In genomic region chr14:21999400-21999799, GRCh38 we compare ENCODE assay signal across 18 cellular contexts.
A peak's percentile ranks its signal among the peaks of the same experiment; 100 is the strongest.
DNase-seq lines count a peak whose midpoint lies in the region; ATAC-seq lines count a peak whose summit lies in the region.
"Had no signal": no experiment of that assay in that cellular context is flagged by ENCODE, and none has a peak within 500 bp of the region (broad histone marks: within the 10 kb centered on the region; RNA-seq: fewer than 3 reads in every experiment).

No MANE protein-coding gene starts in this region.

- H3K4me3 Mint-ChIP-seq in activated naive CD8-positive, alpha-beta T cell treated with anti-CD3 and anti-CD28 coated beads, Interleukin-2, amount 10 ng/mL, durations not matched to agents 7 days and 5 days: peak overlapping the region; percentile 96
- H3K4me3 Mint-ChIP-seq: mesothelial cell of epicardium had no signal

- H3K27ac Mint-ChIP-seq in activated naive CD8-positive, alpha-beta T cell treated with anti-CD3 and anti-CD28 coated beads, Interleukin-2, amount 10 ng/mL, durations not matched to agents 7 days and 5 days: no peak overlapping the region
- H3K27ac Mint-ChIP-seq: mesothelial cell of epicardium had no signal

- DNase-seq in NCI-H82 (lab: John Stamatoyannopoulos, UW) (peak; percentile 62), NCI-H82 treated with DMSO at 0.1 percent for 48 hours (lab: John Stamatoyannopoulos, UW; ENCODE audit: unreplicated experiment) (no peak), NCI-H446 (lab: John Stamatoyannopoulos, UW) (no peak), NCI-H748 (lab: John Stamatoyannopoulos, UW; ENCODE audit: unreplicated experiment) (no peak), GOT3 (lab: John Stamatoyannopoulos, UW) (no peak)
- peak; percentile 19 for DNase-seq in stimulated activated CD4-positive, alpha-beta T cell treated with anti-CD3 and anti-CD28 coated beads, Interleukin-1b, Interleukin-23, amount 100 ng/mL, for 48 hours
- DNase-seq in stimulated activated CD4-positive, alpha-beta T cell treated with anti-CD3 and anti-CD28 coated beads, Interleukin-12 subunit alpha, Interleukin-12 subunit beta, amount 100 ng/mL, for 4 hours: no peak
- DNase-seq in activated naive CD8-positive, alpha-beta T cell treated with anti-CD3 and anti-CD28 coated beads, Interleukin-2, amount 10 ng/mL, durations not matched to agents 7 days and 5 days: no peak
- DNase-seq: brain microvascular endothelial cell, COR-L47, KBM-7, left lung, NCI-H146, NCI-H748 treated with DMSO at 0.1 percent for 48 hours, SHP77 treated with DMSO at 0.1 percent for 48 hours, stomach, trophoblast cell had no signal

- POLR2A ChIA-PET in activated naive CD8-positive, alpha-beta T cell treated with anti-CD3 and anti-CD28 coated beads, Interleukin-2, amount 10 ng/mL, durations not matched to agents 7 days and 5 days (lab: Charles Lee): interaction anchor here (0.7 to 2.1 kb wide), 14 partner anchors 9 to 566 kb away, joined by 3 to 9 read pairs (median 4); no protein-coding TSS in a partner anchor

- no peaks in the 10 kb centered on the region for H3K27me3 Mint-ChIP-seq in activated naive CD8-positive, alpha-beta T cell treated with anti-CD3 and anti-CD28 coated beads, Interleukin-2, amount 10 ng/mL, durations not matched to agents 7 days and 5 days

- peaks cover 16% of the 10 kb centered on the region for H3K4me1 Mint-ChIP-seq in activated naive CD8-positive, alpha-beta T cell treated with anti-CD3 and anti-CD28 coated beads, Interleukin-2, amount 10 ng/mL, durations not matched to agents 7 days and 5 days
- H3K4me1 Mint-ChIP-seq: mesothelial cell of epicardium had no signal

- ATAC-seq in activated naive CD8-positive, alpha-beta T cell treated with anti-CD3 and anti-CD28 coated beads, Interleukin-2, amount 10 ng/mL, durations not matched to agents 7 days and 5 days (ENCODE audit: low read depth): no peak
- ATAC-seq: left lung had no signal

- peaks cover 3% of the 10 kb centered on the region for H3K36me3 Mint-ChIP-seq in activated naive CD8-positive, alpha-beta T cell treated with anti-CD3 and anti-CD28 coated beads, Interleukin-2, amount 10 ng/mL, durations not matched to agents 7 days and 5 days
- H3K36me3 Mint-ChIP-seq: mesothelial cell of epicardium had no signal

- no peaks in the 10 kb centered on the region for H3K9me3 Mint-ChIP-seq in activated naive CD8-positive, alpha-beta T cell treated with anti-CD3 and anti-CD28 coated beads, Interleukin-2, amount 10 ng/mL, durations not matched to agents 7 days and 5 days
- H3K9me3 Mint-ChIP-seq: mesothelial cell of epicardium had no signal

Comparison
In these comparisons a context has a peak if more than half of its experiments do, and no peak if none do; other contexts are left out.
1. DNase-seq: peak in NCI-H82 (single experiment) and stimulated activated CD4-positive, alpha-beta T cell treated with anti-CD3 and anti-CD28 coated beads, Interleukin-1b, Interleukin-23, amount 100 ng/mL, for 48 hours (single experiment); none in NCI-H82 treated with DMSO at 0.1 percent for 48 hours (single experiment), stimulated activated CD4-positive, alpha-beta T cell treated with anti-CD3 and anti-CD28 coated beads, Interleukin-12 subunit alpha, Interleukin-12 subunit beta, amount 100 ng/mL, for 4 hours (single experiment), activated naive CD8-positive, alpha-beta T cell treated with anti-CD3 and anti-CD28 coated beads, Interleukin-2, amount 10 ng/mL, durations not matched to agents 7 days and 5 days (single experiment), NCI-H446 (0 of 2), NCI-H748 (single experiment) and GOT3 (single experiment).